7 cellular contexts compared by ENCODE assay signal in genomic region chr18:35582310-35582682, GRCh38. TPM values are rescaled to one million over a fixed set of nuclear protein-coding genes. Genes with fewer than 3 reads are reported as not detected.
DNase-seq lines count a peak whose midpoint lies in the region; ATAC-seq and TF ChIP-seq lines count a peak whose summit lies in the region.

No MANE protein-coding gene starts in this region.

- no peaks in the 10 kb centered on the region for H3K9me3 ChIP-seq in skeletal muscle satellite cell (replicated peaks; ENCODE audit: low read length)

- peaks cover 7% of the 10 kb centered on the region for H3K9me3 Mint-ChIP-seq in T-helper 2 cell treated with Interferon-gamma antibody and Interleukin-4, amounts not matched to agents 5 μg/mL and 100 μg/mL, for 36 hours

- H3K4me3 Mint-ChIP-seq in T-helper 2 cell treated with Interferon-gamma antibody and Interleukin-4, amounts not matched to agents 5 μg/mL and 100 μg/mL, for 36 hours: peak overlapping the region; percentile 87

- ATAC-seq in GM18858 (IDR thresholded peaks at IDR 0.05; ENCODE audit: unreplicated experiment) (no peak), HG02870 (IDR thresholded peaks at IDR 0.05; ENCODE audit: unreplicated experiment) (no peak)

- H3K36me3 ChIP-seq in skeletal muscle satellite cell (ENCODE audit: insufficient read depth, low read length): peaks cover 5% of the 10 kb centered on the region

- peaks cover 22% of the 10 kb centered on the region for H3K4me1 Mint-ChIP-seq in T-helper 2 cell treated with Interferon-gamma antibody and Interleukin-4, amounts not matched to agents 5 μg/mL and 100 μg/mL, for 36 hours (ENCODE audit: low read depth)

- DNase-seq in GM20000 (ENCODE audit: low spot score): peak; percentile 32
- DNase-seq in T-helper 2 cell treated with Interferon-gamma antibody and Interleukin-4, amounts not matched to agents 5 μg/mL and 100 μg/mL, for 36 hours (ENCODE audit: low spot score): no peak
- DNase-seq in foreskin fibroblast: no peak
- DNase-seq in GM19238 (ENCODE audit: insufficient read length, low spot score): no peak

- H3K36me3 Mint-ChIP-seq in T-helper 2 cell treated with Interferon-gamma antibody and Interleukin-4, amounts not matched to agents 5 μg/mL and 100 μg/mL, for 36 hours (ENCODE audit: low read depth): peaks cover 12% of the 10 kb centered on the region

- TF ChIP-seq CTCF in GM20000 (IDR thresholded peaks at IDR 0.05; ENCODE audit: extremely low read depth, missing control alignments) (no peak), foreskin fibroblast (IDR thresholded peaks at IDR 0.05; ENCODE audit: low read depth, low read length) (no peak)

- peak overlapping the region; percentile 92 for H3K9ac ChIP-seq in skeletal muscle satellite cell (ENCODE audit: low read depth, low read length)

- peak overlapping the region; percentile 78 to 81 for H3K4me3 ChIP-seq in foreskin fibroblast (ENCODE audit: low read depth in 1 of 2, low read length in 2 of 2)
- peak overlapping the region; percentile 78 for H3K4me3 ChIP-seq in skeletal muscle satellite cell (ENCODE audit: low read length)

- H3K4me2 ChIP-seq in skeletal muscle satellite cell (ENCODE audit: low read length): peak overlapping the region; percentile 87

- H3K4me1 ChIP-seq in skeletal muscle satellite cell (ENCODE audit: control insufficient read depth, insufficient read depth, low read length): peaks cover 11% of the 10 kb centered on the region

- no peaks in the 10 kb centered on the region for H3K27me3 ChIP-seq in skeletal muscle satellite cell (ENCODE audit: control insufficient read depth, insufficient read depth, low read length)

- H3K27me3 Mint-ChIP-seq in T-helper 2 cell treated with Interferon-gamma antibody and Interleukin-4, amounts not matched to agents 5 μg/mL and 100 μg/mL, for 36 hours (ENCODE audit: low read depth): peaks cover 27% of the 10 kb centered on the region

- peak overlapping the region; percentile 77 for H3K27ac Mint-ChIP-seq in T-helper 2 cell treated with Interferon-gamma antibody and Interleukin-4, amounts not matched to agents 5 μg/mL and 100 μg/mL, for 36 hours

RNA-seq across cellular contexts. Expression of gene GALNT1, which starts 0.8 kb away (rescaled TPM):
- 49.8 and 65.9 TPM in 2 replicates for total RNA-seq in skeletal muscle satellite cell (2012; rRNA removed)
